Comparison of ENCODE assay signal across 11 cellular contexts in genomic region chr6:92122746-92123145, GRCh38.
A peak's percentile ranks its signal among the peaks of the same experiment; 100 is the strongest.
DNase-seq lines count a peak whose midpoint lies in the region; ATAC-seq, FAIRE-seq and TF ChIP-seq lines count a peak whose summit lies in the region.
"Had no signal": no experiment of that assay in that cellular context is flagged by ENCODE, and none has a peak within 500 bp of the region (broad histone marks: within the 10 kb centered on the region; RNA-seq: fewer than 3 reads in every experiment).

No MANE protein-coding gene starts in this region.

- H3K4me3 ChIP-seq in SK-N-SH (ENCODE audit: low read depth in 2 of 2, low read length in 1 of 2) (no peak overlapping the region), endothelial cell of umbilical vein (replicated peaks in 1 of 3; ENCODE audit: insufficient read depth in 1 of 3, low read depth in 1 of 3, low read length in 3 of 3) (no peak overlapping the region), thoracic aorta (no peak overlapping the region)

- H2AFZ ChIP-seq in SK-N-SH (ENCODE audit: low read depth) (no peak overlapping the region), endothelial cell of umbilical vein (ENCODE audit: low read depth, low read length) (no peak overlapping the region)

- peak; percentile 34 for TF ChIP-seq CTCF in SK-N-SH (IDR thresholded peaks at IDR 0.05)
- TF ChIP-seq CTCF in endothelial cell of umbilical vein (IDR thresholded peaks at IDR 0.05; ENCODE audit: extremely low read depth in 1 of 2, insufficient read depth in 1 of 2, low read depth in 1 of 2, low read length in 2 of 2) = peak in 1 of 2 donors; percentile 31
- peak; percentile 33 for TF ChIP-seq CTCF in thoracic aorta (IDR thresholded peaks at IDR 0.05)
- no peak for TF ChIP-seq CTCF in CD4-positive, alpha-beta T cell (IDR thresholded peaks at IDR 0.05)

- H4K20me1 ChIP-seq in SK-N-SH (ENCODE audit: insufficient read depth) = no peaks in the 10 kb centered on the region
- no peaks in the 10 kb centered on the region for H4K20me1 ChIP-seq in endothelial cell of umbilical vein (replicated peaks; ENCODE audit: control insufficient read depth, extremely low read depth, insufficient read depth, low read length)

- no peaks in the 10 kb centered on the region for H3F3A ChIP-seq in SK-N-SH (replicated peaks; ENCODE audit: insufficient read depth)

- H3K27ac ChIP-seq in SK-N-SH (ENCODE audit: low read depth in 2 of 2, low read length in 1 of 2) = no peak overlapping the region
- no peak overlapping the region for H3K27ac ChIP-seq in endothelial cell of umbilical vein (ENCODE audit: insufficient read depth, low read depth, low read length)
- H3K27ac ChIP-seq in thoracic aorta = no peak overlapping the region
- no peak overlapping the region for H3K27ac ChIP-seq in CD4-positive, alpha-beta T cell (ENCODE audit: low read depth, low read length)

- no peak for TF ChIP-seq POLR2A in endothelial cell of umbilical vein (IDR thresholded peaks at IDR 0.05; ENCODE audit: low read depth, low read length)

- no TSS peak for BruUV-seq in endothelial cell of umbilical vein (replicated peaks; lab: Mats Ljungman, UMichigan)

- H3K36me3 Mint-ChIP-seq in CD4-positive, alpha-beta T cell (ENCODE audit: low read depth) = no peaks in the 10 kb centered on the region
- H3K36me3 Mint-ChIP-seq: CD4-positive, CD25-positive, alpha-beta regulatory T cell; memory B cell had no signal

- H3K9me3 ChIP-seq in SK-N-SH (no peaks in the 10 kb centered on the region), endothelial cell of umbilical vein (replicated peaks; ENCODE audit: control insufficient read depth, insufficient read depth, low read length) (no peaks in the 10 kb centered on the region), thoracic aorta (no peaks in the 10 kb centered on the region)
- no peaks in the 10 kb centered on the region for H3K9me3 ChIP-seq in CD4-positive, alpha-beta T cell (ENCODE audit: control insufficient read depth, low read length)

- no peak for FAIRE-seq in endothelial cell of umbilical vein (lab: Jason Lieb, UNC)

- intact Hi-C loops in endothelial cell of umbilical vein (cut with micrococcal nuclease) = loop anchor here (1.0 to 10.0 kb wide), 5 partner anchors 522 to 1302 kb away; no protein-coding TSS in a partner anchor
- intact Hi-C loops in CD4-positive, alpha-beta T cell (cut with DNase I, micrococcal nuclease) = no loop called here

- CTCF ChIA-PET in SK-N-SH (lab: Yijun Ruan, JAX) (interaction anchor here (0.7 to 2.7 kb wide), 10 partner anchors 9 to 1483 kb away, joined by 3 to 34 read pairs (median 5); no protein-coding TSS in a partner anchor), endothelial cell of umbilical vein (lab: Charles Lee) (interaction anchor here (1.2 to 5.8 kb wide), 9 partner anchors 13 to 1301 kb away, joined by 3 to 117 read pairs (median 7); no protein-coding TSS in a partner anchor)
- CTCF ChIA-PET in CD4-positive, alpha-beta T cell (lab: Charles Lee) = no interaction called here

- H3K79me2 ChIP-seq in SK-N-SH (ENCODE audit: insufficient read depth) (no peaks in the 10 kb centered on the region), endothelial cell of umbilical vein (ENCODE audit: control insufficient read depth, insufficient read depth, low read length) (no peaks in the 10 kb centered on the region)

- no peak overlapping the region for H3K27ac Mint-ChIP-seq in CD4-positive, alpha-beta T cell
- H3K27ac Mint-ChIP-seq: activated CD4-positive, alpha-beta T cell treated with anti-CD3 and anti-CD28 coated beads, Interleukin-2, amount 10 ng/mL, durations not matched to agents 24 days and 14 days; CD4-positive, CD25-positive, alpha-beta regulatory T cell; memory B cell had no signal

- POLR2A ChIA-PET in SK-N-SH (lab: Yijun Ruan, JAX) = no interaction called here
- POLR2A ChIA-PET in endothelial cell of umbilical vein (lab: Charles Lee) = no interaction called here
- POLR2A ChIA-PET in CD4-positive, alpha-beta T cell (lab: Charles Lee) = no interaction called here

- H3K4me3 Mint-ChIP-seq in CD4-positive, alpha-beta T cell = no peak overlapping the region
- H3K4me3 Mint-ChIP-seq: activated CD4-positive, alpha-beta T cell treated with anti-CD3 and anti-CD28 coated beads, Interleukin-2, amount 10 ng/mL, durations not matched to agents 24 days and 14 days; CD4-positive, CD25-positive, alpha-beta regulatory T cell; memory B cell had no signal

- no peaks in the 10 kb centered on the region for H3K9me2 ChIP-seq in SK-N-SH

- dilution Hi-C loops in endothelial cell of umbilical vein (cut with MboI; ENCODE audit: extremely low pct_ligation_motif_present, low sequenced_read_pairs) = no loop called here

- H3K4me1 ChIP-seq in SK-N-SH (ENCODE audit: control insufficient read depth in 1 of 2, insufficient read depth in 2 of 2, low read depth in 1 of 2, low read length in 1 of 2) (no peaks in the 10 kb centered on the region; a peak in 1 of 4 replicates), endothelial cell of umbilical vein (ENCODE audit: control insufficient read depth, extremely low read depth, insufficient read depth, low read length) (no peaks in the 10 kb centered on the region), thoracic aorta (ENCODE audit: control insufficient read depth in 1 of 2, low read depth in 2 of 2) (no peaks in the 10 kb centered on the region)

- DNase-seq in SK-N-SH (peak; percentile 11), NCI-H526 (lab: John Stamatoyannopoulos, UW) (peak; percentile 20 to 61), endothelial cell of umbilical vein (ENCODE audit: low read depth, low spot score) (peak; percentile 44), thoracic aorta (ENCODE audit: low spot score) (no peak)
- DNase-seq in CD4-positive, alpha-beta T cell = no peak
- DNase-seq: activated CD4-positive, alpha-beta T cell treated with anti-CD3 and anti-CD28 coated beads, Interleukin-2, amount 10 ng/mL, durations not matched to agents 24 days and 14 days; CD4-positive, CD25-positive, alpha-beta regulatory T cell had no signal

- H3K27me3 ChIP-seq in SK-N-SH (ENCODE audit: insufficient read depth) (no peaks in the 10 kb centered on the region), endothelial cell of umbilical vein (ENCODE audit: control insufficient read depth in 2 of 2, insufficient read depth in 2 of 2, low read length in 2 of 2) (no peaks in the 10 kb centered on the region), thoracic aorta (replicated peaks; ENCODE audit: insufficient read depth) (no peaks in the 10 kb centered on the region)
- no peaks in the 10 kb centered on the region for H3K27me3 ChIP-seq in CD4-positive, alpha-beta T cell (ENCODE audit: control insufficient read depth, insufficient read depth, low read length)

- H3K9ac ChIP-seq in SK-N-SH = no peak overlapping the region
- H3K9ac ChIP-seq in endothelial cell of umbilical vein (replicated peaks; ENCODE audit: extremely low read depth, insufficient read depth, low read length) = no peak overlapping the region

- ATAC-seq in SK-N-SH treated with all-trans-retinoic acid at 6 μM for 48 hours (no peak), thoracic aorta (ENCODE audit: insufficient number of reproducible peaks, low FRiP score, low read depth) (no peak), HG03342 (IDR thresholded peaks at IDR 0.05; ENCODE audit: unreplicated experiment) (no peak), GM19351 (IDR thresholded peaks at IDR 0.05; ENCODE audit: unreplicated experiment) (no peak)
- ATAC-seq in CD4-positive, alpha-beta T cell (ENCODE audit: poor library complexity) = no peak

- no peaks in the 10 kb centered on the region for H3K27me3 Mint-ChIP-seq in CD4-positive, alpha-beta T cell
- H3K27me3 Mint-ChIP-seq: activated CD4-positive, alpha-beta T cell treated with anti-CD3 and anti-CD28 coated beads, Interleukin-2, amount 10 ng/mL, durations not matched to agents 24 days and 14 days; CD4-positive, CD25-positive, alpha-beta regulatory T cell; memory B cell had no signal

- H3K9me3 Mint-ChIP-seq in CD4-positive, alpha-beta T cell = peaks cover 2% of the 10 kb centered on the region
- H3K9me3 Mint-ChIP-seq: activated CD4-positive, alpha-beta T cell treated with anti-CD3 and anti-CD28 coated beads, Interleukin-2, amount 10 ng/mL, durations not matched to agents 24 days and 14 days; memory B cell had no signal

- no peaks in the 10 kb centered on the region for H3K9me1 ChIP-seq in endothelial cell of umbilical vein (replicated peaks; ENCODE audit: control insufficient read depth, extremely low read depth, insufficient read depth, low read length)

- WGBS in SK-N-SH (ENCODE audit: low lambda C conversion rate) = 17% methylated on average over 3 of the region's 3 CpGs

- TF ChIP-seq RAD21 in SK-N-SH (IDR thresholded peaks at IDR 0.05; ENCODE audit: low read length) = peak; percentile 76

- H3K36me3 ChIP-seq in SK-N-SH (replicated peaks in 1 of 2; ENCODE audit: control insufficient read depth in 1 of 2, insufficient read depth in 2 of 2, low read length in 1 of 2) (no peaks in the 10 kb centered on the region), endothelial cell of umbilical vein (ENCODE audit: control insufficient read depth in 2 of 2, extremely low read depth in 1 of 2, insufficient read depth in 2 of 2, low read length in 2 of 2) (no peaks in the 10 kb centered on the region), thoracic aorta (no peaks in the 10 kb centered on the region)

- H3K4me2 ChIP-seq in SK-N-SH = no peak overlapping the region
- H3K4me2 ChIP-seq in endothelial cell of umbilical vein (ENCODE audit: insufficient read depth, low read length) = no peak overlapping the region

- no peaks in the 10 kb centered on the region for H3K4me1 Mint-ChIP-seq in CD4-positive, alpha-beta T cell (ENCODE audit: low read depth)
- H3K4me1 Mint-ChIP-seq: activated CD4-positive, alpha-beta T cell treated with anti-CD3 and anti-CD28 coated beads, Interleukin-2, amount 10 ng/mL, durations not matched to agents 24 days and 14 days; CD4-positive, CD25-positive, alpha-beta regulatory T cell; memory B cell had no signal

- TF ChIP-seq EP300 in SK-N-SH (IDR thresholded peaks at IDR 0.05; ENCODE audit: borderline replicate concordance in 1 of 2, low read depth in 1 of 2, low read length in 1 of 2) = no peak

TF ChIP-seq in SK-N-SH, 30 proteins besides CTCF, POLR2A, EP300 and RAD21 (continues in another document):
- TF ChIP-seq MAX (IDR thresholded peaks at IDR 0.05; ENCODE audit: low read depth) = no peak

TF ChIP-seq in SK-N-SH treated with all-trans-retinoic acid at 6 μM for 48 hours, 23 proteins besides CTCF, POLR2A, EP300 and RAD21 (continues in another document):
- no peak for TF ChIP-seq ZFP30 (CRISPR knock-in tag; IDR thresholded peaks at IDR 0.05)
- TF ChIP-seq RARB (CRISPR knock-in tag; IDR thresholded peaks at IDR 0.05) = no peak
- no peak for TF ChIP-seq OSR1 (CRISPR knock-in tag; IDR thresholded peaks at IDR 0.05)

TF ChIP-seq in endothelial cell of umbilical vein, 7 proteins besides CTCF, POLR2A, EP300 and RAD21:
- TF ChIP-seq JUN (IDR thresholded peaks at IDR 0.05; ENCODE audit: borderline replicate concordance, insufficient read depth, insufficient read length, low read depth) (no peak), POLR2AphosphoS5 (IDR thresholded peaks at IDR 0.05; ENCODE audit: insufficient read depth, low read depth, low read length) (no peak)

Comparison
In these comparisons a context has a peak if more than half of its experiments do, and no peak if none do; other contexts are left out.
1. DNase-seq: peak in SK-N-SH (single experiment), NCI-H526 (2 of 2) and endothelial cell of umbilical vein (single experiment); none in thoracic aorta (single experiment) and CD4-positive, alpha-beta T cell (0 of 10).